ENCODE assay signal across 8 cellular contexts in genomic region chr3:151384741-151385174, GRCh38. TPM values are rescaled to one million over a fixed set of nuclear protein-coding genes. Genes with fewer than 3 reads are reported as not detected.
DNase-seq lines count a peak whose midpoint lies in the region; ATAC-seq and TF ChIP-seq lines count a peak whose summit lies in the region.

P2RY12 (minus strand) TSS chr3:151384753; CDS start chr3:151338845, 45,908 bp downstream.

- no peaks in the 10 kb centered on the region for H3K27me3 Mint-ChIP-seq in glutamatergic neuron (ENCODE audit: unreplicated experiment)

- peaks cover 12% of the 10 kb centered on the region for H3K4me1 ChIP-seq in lower lobe of right lung

- no peaks in the 10 kb centered on the region for H3K9me3 Mint-ChIP-seq in glutamatergic neuron (ENCODE audit: unreplicated experiment)

- no peaks in the 10 kb centered on the region for H3K9me3 ChIP-seq in lower lobe of right lung

- TF ChIP-seq CTCF in GM06990 (IDR thresholded peaks at IDR 0.05; ENCODE audit: insufficient read depth, low read length, poor library complexity, severe bottlenecking): no peak
- no peak for TF ChIP-seq CTCF in lower lobe of right lung (IDR thresholded peaks at IDR 0.05)
- TF ChIP-seq CTCF in glutamatergic neuron (IDR thresholded peaks at IDR 0.05; ENCODE audit: partially characterized antibody, unreplicated experiment): no peak

- H3K27ac ChIP-seq in lower lobe of right lung: peak within 1 kb of the TSS; percentile 9

- H3K4me3 Mint-ChIP-seq in glutamatergic neuron (ENCODE audit: unreplicated experiment): no peak within 1 kb of the TSS

- DNase-seq in GM06990 (ENCODE audit: extremely low read depth, insufficient read length) (peak; percentile 44), NOMO-1 (lab: John Stamatoyannopoulos, UW; ENCODE audit: unreplicated experiment in 2 of 2) (peak; percentile 75 to 95), lower lobe of right lung (no peak), NCI-H510A (lab: John Stamatoyannopoulos, UW) (no peak), glutamatergic neuron (no peak), cortex of kidney (lab: John Stamatoyannopoulos, UW) (no peak), NCI-H2029 (lab: John Stamatoyannopoulos, UW) (no peak)

- H3K27ac Mint-ChIP-seq in glutamatergic neuron (ENCODE audit: unreplicated experiment): no peak within 1 kb of the TSS

- H3K4me1 Mint-ChIP-seq in glutamatergic neuron (ENCODE audit: low read depth, unreplicated experiment): peaks cover 4% of the 10 kb centered on the region

- ATAC-seq in GM21717 (IDR thresholded peaks at IDR 0.05; ENCODE audit: unreplicated experiment): peak; percentile 58
- ATAC-seq in lower lobe of right lung: peak; percentile 76 to 77

- intact Hi-C loops in lower lobe of right lung (cut with DNase I): no loop called here

- H3K36me3 Mint-ChIP-seq in glutamatergic neuron (ENCODE audit: unreplicated experiment): no peaks in the 10 kb centered on the region

- H3K36me3 ChIP-seq in GM06990 (ENCODE audit: control insufficient read depth, insufficient read depth, low read length) (no peaks in the 10 kb centered on the region), lower lobe of right lung (no peaks in the 10 kb centered on the region)

- H3K4me3 ChIP-seq in GM06990 (replicated peaks; ENCODE audit: low read depth, low read length) (peak within 1 kb of the TSS; percentile 38), lower lobe of right lung (peak within 1 kb of the TSS; percentile 39)

- H3K27me3 ChIP-seq in GM06990 (replicated peaks; ENCODE audit: control insufficient read depth, insufficient read depth, low read length): no peaks in the 10 kb centered on the region
- H3K27me3 ChIP-seq in lower lobe of right lung (ENCODE audit: low read depth): no peaks in the 10 kb centered on the region

RNA-seq across cellular contexts. Expression of gene P2RY12, which starts in this region (rescaled TPM):
- total RNA-seq in lower lobe of right lung: 6.2 TPM
- total RNA-seq in glutamatergic neuron (ENCODE audit: unreplicated experiment): not detected

Comparison
In these comparisons a context has a peak if more than half of its experiments do, and no peak if none do; other contexts are left out.
1. DNase-seq: peak in GM06990 (single experiment) and NOMO-1 (2 of 2); none in lower lobe of right lung (single experiment), NCI-H510A (single experiment), glutamatergic neuron (single experiment), cortex of kidney (single experiment) and NCI-H2029 (single experiment).